In the genomic region with DNA sequence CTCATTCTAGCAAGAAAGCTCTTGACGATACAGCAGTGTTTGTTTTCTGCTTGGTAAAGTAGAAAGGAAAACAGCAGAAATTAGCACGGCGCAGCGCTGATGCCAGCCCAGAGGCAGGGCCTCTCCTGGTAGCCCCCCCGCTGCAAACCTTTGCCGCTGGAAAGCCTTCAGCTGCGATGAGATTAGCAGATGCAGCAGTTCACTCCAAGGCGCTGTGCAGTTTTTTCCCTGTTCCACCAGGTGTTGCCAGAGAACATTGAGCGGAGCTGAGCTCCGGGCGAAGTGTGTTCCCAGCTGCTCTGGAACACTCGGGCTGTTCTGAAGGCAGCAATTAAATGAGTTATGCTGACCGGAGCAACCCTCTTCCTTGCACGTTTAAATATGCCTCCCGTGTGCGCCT, we compare ENCODE assay signal across 9 cellular contexts.
DNase-seq lines count a peak whose midpoint lies in the region; ATAC-seq and TF ChIP-seq lines count a peak whose summit lies in the region.
"Had no signal": no experiment of that assay in that cellular context is flagged by ENCODE, and none has a peak within 500 bp of the region (broad histone marks: within the 10 kb centered on the region; RNA-seq: fewer than 3 reads in every experiment).

No MANE protein-coding gene starts in this region.

- POLR2A ChIA-PET in naive thymus-derived CD4-positive, alpha-beta T cell (lab: Charles Lee): no interaction called here

- ATAC-seq in lung (ENCODE audit: insufficient read depth, low FRiP score): no peak
- no peak for ATAC-seq in naive thymus-derived CD4-positive, alpha-beta T cell

- H3K36me3 Mint-ChIP-seq in naive thymus-derived CD4-positive, alpha-beta T cell: peaks cover 0 to 4% (median 0%) of the 10 kb centered on the region in 5 donors

- TF ChIP-seq POLR2A in prostate gland (IDR thresholded peaks at IDR 0.05): no peak

- peak; percentile 74 for DNase-seq in NCI-H146 (lab: John Stamatoyannopoulos, UW)
- peak; percentile 76 for DNase-seq in astrocyte of the hippocampus (ENCODE audit: low read depth, low spot score)
- DNase-seq in lung (ENCODE audit: low spot score): peak; percentile 39
- no peak for DNase-seq in NCI-H2107 treated with DMSO at 0.1 percent for 48 hours (lab: John Stamatoyannopoulos, UW; ENCODE audit: unreplicated experiment)
- DNase-seq in prostate gland (ENCODE audit: low spot score): no peak
- DNase-seq in SKM-1 (lab: John Stamatoyannopoulos, UW; ENCODE audit: unreplicated experiment): no peak
- no peak for DNase-seq in naive thymus-derived CD4-positive, alpha-beta T cell

- H3K27me3 ChIP-seq in lung (ENCODE audit: control insufficient read depth, insufficient read depth): no peaks in the 10 kb centered on the region
- H3K27me3 ChIP-seq in prostate gland (replicated peaks; ENCODE audit: insufficient read depth): no peaks in the 10 kb centered on the region
- H3K27me3 ChIP-seq in naive thymus-derived CD4-positive, alpha-beta T cell (ENCODE audit: control insufficient read depth in 2 of 2, insufficient read depth in 2 of 2, low read length in 2 of 2): no peaks in the 10 kb centered on the region

- TF ChIP-seq CTCF in 22Rv1 (IDR thresholded peaks at IDR 0.05) (peak; percentile 38), lung (IDR thresholded peaks at IDR 0.05; ENCODE audit: control extremely low read depth, extremely low read depth) (no peak), prostate gland (IDR thresholded peaks at IDR 0.05) (peak in 1 of 4 experiments; percentile 35)

- intact Hi-C loops in prostate gland (cut with DNase I): no loop called here
- intact Hi-C loops in naive thymus-derived CD4-positive, alpha-beta T cell (cut with micrococcal nuclease): no loop called here

- no peaks in the 10 kb centered on the region for H3K27me3 Mint-ChIP-seq in naive thymus-derived CD4-positive, alpha-beta T cell
- H3K27me3 Mint-ChIP-seq: B cell had no signal

- H3K27ac Mint-ChIP-seq in naive thymus-derived CD4-positive, alpha-beta T cell: no peak overlapping the region
- H3K27ac Mint-ChIP-seq: B cell had no signal

- CTCF ChIA-PET in naive thymus-derived CD4-positive, alpha-beta T cell (lab: Charles Lee): no interaction called here

- WGBS in lung, 2 donors: 43 to 68% methylated on average over 16 of the region's 16 CpGs
- WGBS in prostate gland: 15% methylated on average over 16 of the region's 16 CpGs

- no peak overlapping the region for H3K4me3 Mint-ChIP-seq in naive thymus-derived CD4-positive, alpha-beta T cell
- H3K4me3 Mint-ChIP-seq: B cell had no signal

- H3K9me3 ChIP-seq in lung (ENCODE audit: control insufficient read depth in 2 of 2, insufficient read depth in 1 of 2, low read length in 1 of 2) (no peaks in the 10 kb centered on the region), prostate gland (no peaks in the 10 kb centered on the region)
- no peaks in the 10 kb centered on the region for H3K9me3 ChIP-seq in naive thymus-derived CD4-positive, alpha-beta T cell (ENCODE audit: control insufficient read depth in 2 of 3, low read length in 3 of 3)

- no peak overlapping the region for H3K4me3 ChIP-seq in lung
- no peak overlapping the region for H3K4me3 ChIP-seq in prostate gland
- no peak overlapping the region for H3K4me3 ChIP-seq in naive thymus-derived CD4-positive, alpha-beta T cell (ENCODE audit: low read length)

- no peak overlapping the region for H3K27ac ChIP-seq in 22Rv1
- no peak overlapping the region for H3K27ac ChIP-seq in lung (ENCODE audit: low read depth in 1 of 2, low read length in 1 of 2)
- no peak overlapping the region for H3K27ac ChIP-seq in prostate gland
- no peak overlapping the region for H3K27ac ChIP-seq in naive thymus-derived CD4-positive, alpha-beta T cell (ENCODE audit: low read depth, low read length)

- peaks cover 0 to 16% (median 9%) of the 10 kb centered on the region in 11 donors for H3K9me3 Mint-ChIP-seq in naive thymus-derived CD4-positive, alpha-beta T cell

- H3K4me1 ChIP-seq in lung (ENCODE audit: control insufficient read depth in 2 of 2, insufficient read depth in 2 of 2, low read length in 2 of 2): peaks cover 0 to 3% of the 10 kb centered on the region in 2 donors
- no peaks in the 10 kb centered on the region for H3K4me1 ChIP-seq in prostate gland (replicated peaks)
- H3K4me1 ChIP-seq in naive thymus-derived CD4-positive, alpha-beta T cell (ENCODE audit: control insufficient read depth in 2 of 2, insufficient read depth in 2 of 2, low read length in 2 of 2): no peaks in the 10 kb centered on the region

- no peaks in the 10 kb centered on the region for H3K36me3 ChIP-seq in lung (ENCODE audit: control insufficient read depth in 2 of 2, insufficient read depth in 2 of 2, low read length in 2 of 2)
- H3K36me3 ChIP-seq in prostate gland: no peaks in the 10 kb centered on the region
- no peaks in the 10 kb centered on the region for H3K36me3 ChIP-seq in naive thymus-derived CD4-positive, alpha-beta T cell (ENCODE audit: control insufficient read depth in 2 of 3, insufficient read depth in 3 of 3, low read length in 3 of 3)

- H3K4me1 Mint-ChIP-seq in naive thymus-derived CD4-positive, alpha-beta T cell: no peaks in the 10 kb centered on the region
- H3K4me1 Mint-ChIP-seq: B cell had no signal

Comparison
In these comparisons a context has a peak if more than half of its experiments do, and no peak if none do; other contexts are left out.
1. DNase-seq: peak in NCI-H146 (single experiment), astrocyte of the hippocampus (single experiment) and lung (single experiment); none in NCI-H2107 treated with DMSO at 0.1 percent for 48 hours (single experiment), prostate gland (single experiment), SKM-1 (single experiment) and naive thymus-derived CD4-positive, alpha-beta T cell (0 of 9).